1 cellular context compared by ENCODE assay signal in the genomic region with DNA sequence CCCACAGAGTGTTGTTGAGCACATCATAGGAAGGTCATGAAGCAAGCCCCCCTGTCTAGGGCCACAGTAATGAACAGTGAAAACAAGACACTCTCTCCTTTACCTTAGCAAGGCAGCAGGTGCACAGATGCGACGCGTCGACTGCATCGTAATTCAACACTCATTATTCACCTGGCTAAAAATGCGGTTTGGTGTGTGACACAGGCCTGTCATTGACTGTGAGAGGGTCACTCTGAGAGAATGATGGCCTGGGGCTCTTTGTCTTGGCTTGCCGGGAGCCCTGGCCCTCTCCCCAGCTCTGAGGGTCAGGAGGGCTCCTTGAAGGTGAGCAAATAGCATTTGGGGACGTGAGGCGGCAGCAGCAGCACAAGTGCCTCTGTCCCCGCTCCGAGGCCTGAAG.
TF ChIP-seq lines count a peak whose summit lies in the region.

No MANE protein-coding gene starts in this region.

TF ChIP-seq in GM23338, 12 proteins besides CTCF, POLR2A, EP300 and RAD21 (continued from another document):
- TF ChIP-seq, protein P1, sequence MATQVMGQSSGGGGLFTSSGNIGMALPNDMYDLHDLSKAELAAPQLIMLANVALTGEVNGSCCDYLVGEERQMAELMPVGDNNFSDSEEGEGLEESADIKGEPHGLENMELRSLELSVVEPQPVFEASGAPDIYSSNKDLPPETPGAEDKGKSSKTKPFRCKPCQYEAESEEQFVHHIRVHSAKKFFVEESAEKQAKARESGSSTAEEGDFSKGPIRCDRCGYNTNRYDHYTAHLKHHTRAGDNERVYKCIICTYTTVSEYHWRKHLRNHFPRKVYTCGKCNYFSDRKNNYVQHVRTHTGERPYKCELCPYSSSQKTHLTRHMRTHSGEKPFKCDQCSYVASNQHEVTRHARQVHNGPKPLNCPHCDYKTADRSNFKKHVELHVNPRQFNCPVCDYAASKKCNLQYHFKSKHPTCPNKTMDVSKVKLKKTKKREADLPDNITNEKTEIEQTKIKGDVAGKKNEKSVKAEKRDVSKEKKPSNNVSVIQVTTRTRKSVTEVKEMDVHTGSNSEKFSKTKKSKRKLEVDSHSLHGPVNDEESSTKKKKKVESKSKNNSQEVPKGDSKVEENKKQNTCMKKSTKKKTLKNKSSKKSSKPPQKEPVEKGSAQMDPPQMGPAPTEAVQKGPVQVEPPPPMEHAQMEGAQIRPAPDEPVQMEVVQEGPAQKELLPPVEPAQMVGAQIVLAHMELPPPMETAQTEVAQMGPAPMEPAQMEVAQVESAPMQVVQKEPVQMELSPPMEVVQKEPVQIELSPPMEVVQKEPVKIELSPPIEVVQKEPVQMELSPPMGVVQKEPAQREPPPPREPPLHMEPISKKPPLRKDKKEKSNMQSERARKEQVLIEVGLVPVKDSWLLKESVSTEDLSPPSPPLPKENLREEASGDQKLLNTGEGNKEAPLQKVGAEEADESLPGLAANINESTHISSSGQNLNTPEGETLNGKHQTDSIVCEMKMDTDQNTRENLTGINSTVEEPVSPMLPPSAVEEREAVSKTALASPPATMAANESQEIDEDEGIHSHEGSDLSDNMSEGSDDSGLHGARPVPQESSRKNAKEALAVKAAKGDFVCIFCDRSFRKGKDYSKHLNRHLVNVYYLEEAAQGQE (IDR thresholded peaks at IDR 0.05; ENCODE audit: unreplicated experiment), result no peak
- TF ChIP-seq CREB1 (CRISPR knock-in tag; IDR thresholded peaks at IDR 0.05; ENCODE audit: low read depth) (no peak), STAT1 (IDR thresholded peaks at IDR 0.05; ENCODE audit: unreplicated experiment) (no peak), NANOG (IDR thresholded peaks at IDR 0.05; ENCODE audit: borderline replicate concordance) (no peak), POLR2AphosphoS5 (IDR thresholded peaks at IDR 0.05; ENCODE audit: low read depth) (no peak), ZNF331 (CRISPR knock-in tag; IDR thresholded peaks at IDR 0.05; ENCODE audit: low read depth) (no peak), EZH2phosphoT487 (IDR thresholded peaks at IDR 0.05; ENCODE audit: unreplicated experiment) (no peak), JUNB (IDR thresholded peaks at IDR 0.05; ENCODE audit: unreplicated experiment) (no peak), EZH2 (IDR thresholded peaks at IDR 0.05; ENCODE audit: low read depth, unreplicated experiment) (no peak), ZNF114 (CRISPR knock-in tag; IDR thresholded peaks at IDR 0.05) (no peak)
- TF ChIP-seq, protein P2, sequence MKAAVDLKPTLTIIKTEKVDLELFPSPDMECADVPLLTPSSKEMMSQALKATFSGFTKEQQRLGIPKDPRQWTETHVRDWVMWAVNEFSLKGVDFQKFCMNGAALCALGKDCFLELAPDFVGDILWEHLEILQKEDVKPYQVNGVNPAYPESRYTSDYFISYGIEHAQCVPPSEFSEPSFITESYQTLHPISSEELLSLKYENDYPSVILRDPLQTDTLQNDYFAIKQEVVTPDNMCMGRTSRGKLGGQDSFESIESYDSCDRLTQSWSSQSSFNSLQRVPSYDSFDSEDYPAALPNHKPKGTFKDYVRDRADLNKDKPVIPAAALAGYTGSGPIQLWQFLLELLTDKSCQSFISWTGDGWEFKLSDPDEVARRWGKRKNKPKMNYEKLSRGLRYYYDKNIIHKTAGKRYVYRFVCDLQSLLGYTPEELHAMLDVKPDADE (IDR thresholded peaks at IDR 0.05), result no peak
